ENCODE assay signal across 17 cellular contexts in genomic region chr12:84502180-84502857, GRCh38.
"Had no signal": no experiment of that assay in that cellular context is flagged by ENCODE, and none has a peak within 500 bp of the region (broad histone marks: within the 10 kb centered on the region; RNA-seq: fewer than 3 reads in every experiment).

No MANE protein-coding gene starts in this region.

- H3K27ac ChIP-seq: coronary artery, heart left ventricle, lower lobe of right lung, neural progenitor cell, ovary, stomach, testis, upper lobe of left lung had no signal

- FAIRE-seq: frontal cortex, TTC549 had no signal

- H3K4me1 ChIP-seq: lower lobe of right lung, neural progenitor cell, stomach, testis, upper lobe of left lung had no signal

- H3K4me3 ChIP-seq: coronary artery, heart left ventricle, lower lobe of right lung, neural progenitor cell, ovary, stomach, testis, upper lobe of left lung had no signal

- H3K4me2 ChIP-seq: neural progenitor cell had no signal

- H3K9me3 ChIP-seq: heart left ventricle, lower lobe of right lung, ovary, stomach, testis, upper lobe of left lung had no signal

- ATAC-seq: activated CD8-positive, alpha-beta T cell treated with anti-CD3 and anti-CD28 coated beads for 36 hours; activated T-cell treated with anti-CD3 and anti-CD28 coated beads, Interleukin-2, amount 50 U/mL, for 4 hours had no signal

- H3K9ac ChIP-seq: neural progenitor cell had no signal

- DNase-seq: activated B cell treated with CpG ODN at 0.5 μM for 24 hours; activated gamma-delta T cell treated with Interleukin-2 at 50 U/mL for 16 hours; activated T-cell treated with anti-CD3 and anti-CD28 coated beads, Interleukin-2, amount 50 U/mL, for 4 hours; immature natural killer cell; lower lobe of right lung; naive B cell; ovary; stimulated activated CD4-positive, alpha-beta T cell treated with anti-CD3 and anti-CD28 coated beads, Interleukin-12 subunit alpha, Interleukin-12 subunit beta, amount 100 ng/mL, for 4 hours had no signal

- H3K27me3 ChIP-seq: heart left ventricle, neural progenitor cell, ovary, stomach, testis, upper lobe of left lung had no signal

- H3K36me3 ChIP-seq: heart left ventricle, lower lobe of right lung, neural progenitor cell, ovary, stomach, upper lobe of left lung had no signal
